ENCODE assay signal across 1 cellular context in genomic region chr22:41285820-41286638, GRCh38.
A peak's percentile ranks its signal among the peaks of the same experiment; 100 is the strongest.
TF ChIP-seq lines count a peak whose summit lies in the region.

Gene RANGAP1, minus strand, starts transcription at chr22:41286187. Its CDS starts 5,143 bp downstream, at chr22:41281044.

TF ChIP-seq in K562, 482 proteins besides CTCF, POLR2A, EP300 and RAD21 (continued from another document and continues in another):
- TF ChIP-seq HINFP (tag; conservative IDR thresholded peaks at IDR 0.05; ENCODE audit: low read depth) (no peak), MTA2 (IDR thresholded peaks at IDR 0.05; ENCODE audit: low read depth) (no peak), CBX3 (IDR thresholded peaks at IDR 0.05; ENCODE audit: borderline replicate concordance in 1 of 2, low read length in 2 of 2) (no peak), ZNF830 (CRISPR knock-in tag; IDR thresholded peaks at IDR 0.05) (no peak), CEBPB (tag; IDR thresholded peaks at IDR 0.05) (no peak; the same call in 1 of the 2 replicates), MAFK (IDR thresholded peaks at IDR 0.05; ENCODE audit: low read length) (no peak), ZBTB49 (CRISPR knock-in tag; IDR thresholded peaks at IDR 0.05; ENCODE audit: borderline replicate concordance) (no peak), ILF3 (IDR thresholded peaks at IDR 0.05; ENCODE audit: borderline replicate concordance) (no peak), NUFIP1 (IDR thresholded peaks at IDR 0.05; ENCODE audit: partially characterized antibody) (no peak), SIRT6 (IDR thresholded peaks at IDR 0.05; ENCODE audit: low read depth, low read length) (no peak), ZNF280A (IDR thresholded peaks at IDR 0.05; ENCODE audit: low read depth, partially characterized antibody) (no peak), ZNF174 (CRISPR knock-in tag; IDR thresholded peaks at IDR 0.05) (no peak), ATF4 (CRISPR knock-in tag; IDR thresholded peaks at IDR 0.05) (no peak), RFX1 (IDR thresholded peaks at IDR 0.05) (no peak), ZNF133 (CRISPR knock-in tag; IDR thresholded peaks at IDR 0.05) (no peak), ZNF23 (CRISPR knock-in tag; IDR thresholded peaks at IDR 0.05) (no peak), USF2 (CRISPR knock-in tag; IDR thresholded peaks at IDR 0.05) (no peak), CLOCK (CRISPR knock-in tag; IDR thresholded peaks at IDR 0.05; ENCODE audit: borderline replicate concordance) (no peak), UBTF (IDR thresholded peaks at IDR 0.05; ENCODE audit: borderline replicate concordance in 1 of 2, low read depth in 2 of 2, low read length in 2 of 2) (peak in 1 of 2 experiments; percentile 15; a peak in 1 of 4 replicates), ZBTB2 (IDR thresholded peaks at IDR 0.05) (no peak), NR2C1 (IDR thresholded peaks at IDR 0.05) (peak; percentile 89), NR2C1 (tag; IDR thresholded peaks at IDR 0.05) (peak; percentile 95), HDAC3 (IDR thresholded peaks at IDR 0.05; ENCODE audit: borderline replicate concordance, partially characterized antibody) (no peak), FOXA1 (IDR thresholded peaks at IDR 0.05; ENCODE audit: borderline replicate concordance) (no peak), SIX5 (IDR thresholded peaks at IDR 0.05; ENCODE audit: borderline replicate concordance in 1 of 2, insufficient read depth in 1 of 2, low read depth in 1 of 2, low read length in 2 of 2) (peak; percentile 85 to 87), RB1 (IDR thresholded peaks at IDR 0.05; ENCODE audit: low read depth) (peak; percentile 26; the same call in 1 of the 2 replicates), ERF (CRISPR knock-in tag; IDR thresholded peaks at IDR 0.05) (no peak), ZBTB7A (IDR thresholded peaks at IDR 0.05; ENCODE audit: borderline replicate concordance, control insufficient read depth, low read depth, low read length) (no peak), RBM14 (IDR thresholded peaks at IDR 0.05; ENCODE audit: borderline replicate concordance, insufficient read depth, low read depth, low read length) (no peak), FIP1L1 (IDR thresholded peaks at IDR 0.05; ENCODE audit: low read depth, low read length, poor library complexity, severe bottlenecking) (peak; percentile 62), TAF7 (tag; IDR thresholded peaks at IDR 0.05) (no peak), RUNX1 (IDR thresholded peaks at IDR 0.05; ENCODE audit: low read depth) (no peak), PKNOX1 (IDR thresholded peaks at IDR 0.05) (no peak), ZNF764 (CRISPR knock-in tag; IDR thresholded peaks at IDR 0.05; ENCODE audit: low read depth) (no peak), MTA3 (IDR thresholded peaks at IDR 0.05; ENCODE audit: borderline replicate concordance) (no peak), ZNF766 (CRISPR knock-in tag; conservative IDR thresholded peaks at IDR 0.05) (peak; percentile 92), MCM5 (IDR thresholded peaks at IDR 0.05; ENCODE audit: low read depth) (no peak), CCAR2 (IDR thresholded peaks at IDR 0.05; ENCODE audit: low read depth, low read length) (no peak), ZBTB12 (CRISPR knock-in tag; IDR thresholded peaks at IDR 0.05) (no peak), ETS1 (conservative IDR thresholded peaks at IDR 0.05; ENCODE audit: control insufficient read depth, low read depth, low read length) (peak; percentile 90; the same call in 1 of the 2 replicates), NCOA4 (IDR thresholded peaks at IDR 0.05; ENCODE audit: partially characterized antibody) (no peak)
